8 cellular contexts compared by ENCODE assay signal in genomic region chr20:63215101-63216040, GRCh38. TPM values are rescaled to one million over a fixed set of nuclear protein-coding genes. Genes with fewer than 3 reads are reported as not detected.
DNase-seq lines count a peak whose midpoint lies in the region; ATAC-seq and TF ChIP-seq lines count a peak whose summit lies in the region.

No MANE protein-coding gene starts in this region.

- ATAC-seq in HG02885 (IDR thresholded peaks at IDR 0.05; ENCODE audit: poor library complexity, unreplicated experiment): peak; percentile 23

- DNase-seq in A172 (ENCODE audit: low spot score): peak; percentile 44
- peak; percentile 9 for DNase-seq in GF-D8 (lab: John Stamatoyannopoulos, UW)
- peak; percentile 59 for DNase-seq in NCI-H460 (ENCODE audit: extremely low read depth, low read depth)
- DNase-seq in astrocyte of the spinal cord (ENCODE audit: low read depth, low spot score): peak; percentile 46
- DNase-seq in immature natural killer cell: peak in 1 of 3 donors; percentile 11
- peak; percentile 24 for DNase-seq in stimulated activated CD4-positive, alpha-beta T cell treated with anti-CD3 and anti-CD28 coated beads, Interleukin-4, amount 100 ng/mL, for 24 hours
- no peak for DNase-seq in putamen (ENCODE audit: low spot score)

- H3K36me3 Mint-ChIP-seq in immature natural killer cell: peaks cover 0 to 15% (median 8%) of the 10 kb centered on the region in 3 donors

- H3K4me3 ChIP-seq in astrocyte of the spinal cord (ENCODE audit: low read depth, low read length): peak overlapping the region; percentile 73

- peak overlapping the region; percentile 88 to 91 (median 90) for H3K4me3 Mint-ChIP-seq in immature natural killer cell

- H3K9me3 Mint-ChIP-seq in immature natural killer cell: no peaks in the 10 kb centered on the region

- peak; percentile 69 for TF ChIP-seq CTCF in astrocyte of the spinal cord (IDR thresholded peaks at IDR 0.05; ENCODE audit: low read depth, low read length)

- in situ Hi-C loops in astrocyte of the spinal cord (cut with HindIII; ENCODE audit: low sequenced_read_pairs): no loop called here

- peaks cover 48 to 57% of the 10 kb centered on the region in 2 donors for H3K4me1 Mint-ChIP-seq in immature natural killer cell

- H3K27ac Mint-ChIP-seq in immature natural killer cell: peak overlapping the region; percentile 79 to 95 (median 89)

- peaks cover 5 to 9% (median 7%) of the 10 kb centered on the region in 3 donors for H3K27me3 Mint-ChIP-seq in immature natural killer cell (ENCODE audit: low read depth in 3 of 3)

RNA-seq across cellular contexts. Expression of gene YTHDF1, which starts 0.6 kb away (rescaled TPM):
- 21.7 and 27.0 TPM in 2 replicates for total RNA-seq in A172 (2014; rRNA removed; shearing (Covaris generic))
- total RNA-seq in NCI-H460 (2014; rRNA removed; shearing (Covaris generic)): 19.0 and 21.1 TPM in 2 replicates
- polyA plus RNA-seq in NCI-H460 (2014; cell fraction: nucleus; rRNA removed): 24.9 and 34.6 TPM in 2 replicates
- polyA plus RNA-seq in immature natural killer cell: 10 to 100 TPM; 22.6 to 30.7 (median 24.1) TPM

RNA-seq across cellular contexts. Expression of gene BIRC7, which starts 20.3 kb away (rescaled TPM):
- total RNA-seq in A172 (2014; rRNA removed; shearing (Covaris generic)): 0.19 TPM in 1 of 2 replicates, not detected in the other
- total RNA-seq in NCI-H460 (2014; rRNA removed; shearing (Covaris generic)): 0.57 TPM in 1 of 2 replicates, not detected in the other
- polyA plus RNA-seq in NCI-H460 (2014; cell fraction: nucleus; rRNA removed): 1.1 and 4.2 TPM in 2 replicates
- not detected for polyA plus RNA-seq in immature natural killer cell

RNA-seq across cellular contexts. Expression of gene NKAIN4, which starts 38.9 kb away (rescaled TPM):
- total RNA-seq in A172 (2014; rRNA removed; shearing (Covaris generic)): not detected in 2 replicates
- not detected in 2 replicates for total RNA-seq in NCI-H460 (2014; rRNA removed; shearing (Covaris generic))
- not detected in 2 replicates for polyA plus RNA-seq in NCI-H460 (2014; cell fraction: nucleus; rRNA removed)
- not detected for polyA plus RNA-seq in immature natural killer cell

RNA-seq across cellular contexts. Expression of gene ARFGAP1, which starts 57.2 kb away (rescaled TPM):
- total RNA-seq in A172 (2014; rRNA removed; shearing (Covaris generic)): 64.4 and 65.8 TPM in 2 replicates
- total RNA-seq in NCI-H460 (2014; rRNA removed; shearing (Covaris generic)): 32.3 and 37.4 TPM in 2 replicates
- polyA plus RNA-seq in NCI-H460 (2014; cell fraction: nucleus; rRNA removed): 436 and 533 TPM in 2 replicates
- polyA plus RNA-seq in immature natural killer cell: 10 to 100 TPM in 2 of 3 donors, 1 to 10 TPM in 1; 8.8 to 20.9 (median 16.5) TPM
